In the genomic region with DNA sequence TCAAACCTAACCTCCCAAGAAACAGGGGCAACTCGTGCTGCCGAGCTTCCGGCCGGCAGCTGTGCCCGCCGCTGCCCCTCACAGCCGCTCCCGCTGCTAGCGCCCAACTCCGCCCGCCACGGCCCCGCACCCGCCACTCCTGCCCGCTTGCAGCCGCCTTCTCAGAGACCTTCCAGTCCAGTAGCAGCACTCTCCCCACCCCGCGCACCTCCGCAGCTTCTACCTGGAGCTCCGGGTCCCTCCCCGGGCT, we compare ENCODE assay signal across 1 cellular context.
TF ChIP-seq lines count a peak whose summit lies in the region.

No MANE protein-coding gene starts in this region.

TF ChIP-seq in HepG2, 621 proteins besides CTCF, POLR2A, EP300 and RAD21 (continued from another document and continues in another):
- TF ChIP-seq ETS1 (CRISPR knock-in tag; IDR thresholded peaks at IDR 0.05) (no peak), ISL2 (CRISPR knock-in tag; IDR thresholded peaks at IDR 0.05) (peak; percentile 46), ZNF3 (CRISPR knock-in tag; IDR thresholded peaks at IDR 0.05) (0 out of 2 replicates have a peak, but pooled peaks have one; percentile 27), YY1 (IDR thresholded peaks at IDR 0.05; ENCODE audit: insufficient read depth, insufficient replicate concordance, low read depth, low read length) (no peak), NFAT5 (CRISPR knock-in tag; IDR thresholded peaks at IDR 0.05) (peak; percentile 57; the same call in 1 of the 2 replicates), ZNF296 (CRISPR knock-in tag; conservative IDR thresholded peaks at IDR 0.05) (peak; percentile 95), WIZ (CRISPR knock-in tag; IDR thresholded peaks at IDR 0.05) (peak; percentile 84; the same call in 1 of the 2 replicates), TRIM24 (CRISPR knock-in tag; IDR thresholded peaks at IDR 0.05) (no peak), TSC22D2 (CRISPR knock-in tag; IDR thresholded peaks at IDR 0.05; ENCODE audit: borderline replicate concordance) (no peak), EED (CRISPR knock-in tag; IDR thresholded peaks at IDR 0.05) (no peak), KLF15 (CRISPR knock-in tag; IDR thresholded peaks at IDR 0.05; ENCODE audit: borderline replicate concordance) (no peak), HMGA1 (CRISPR knock-in tag; conservative IDR thresholded peaks at IDR 0.05) (no peak), HMG20A (CRISPR knock-in tag; IDR thresholded peaks at IDR 0.05; ENCODE audit: borderline replicate concordance) (no peak), SOX6 (IDR thresholded peaks at IDR 0.05) (no peak), SOX6 (CRISPR knock-in tag; IDR thresholded peaks at IDR 0.05) (no peak), RFXAP (CRISPR knock-in tag; IDR thresholded peaks at IDR 0.05; ENCODE audit: borderline replicate concordance) (peak; percentile 79; the same call in 1 of the 2 replicates), ZKSCAN5 (CRISPR knock-in tag; IDR thresholded peaks at IDR 0.05) (no peak), ZNF180 (CRISPR knock-in tag; IDR thresholded peaks at IDR 0.05; ENCODE audit: borderline replicate concordance, low read depth) (peak; percentile 70; the same call in 1 of the 2 replicates), NCOA1 (CRISPR knock-in tag; IDR thresholded peaks at IDR 0.05) (no peak; the same call in 1 of the 2 replicates), ZNF672 (CRISPR knock-in tag; IDR thresholded peaks at IDR 0.05) (no peak), ZNF773 (CRISPR knock-in tag; IDR thresholded peaks at IDR 0.05; ENCODE audit: borderline replicate concordance) (no peak; the same call in 1 of the 2 replicates), SOX5 (CRISPR knock-in tag; IDR thresholded peaks at IDR 0.05; ENCODE audit: borderline replicate concordance) (no peak), ZNF138 (CRISPR knock-in tag; IDR thresholded peaks at IDR 0.05; ENCODE audit: low read depth) (0 out of 2 replicates have a peak, but pooled peaks have one; percentile 50), ZNF547 (CRISPR knock-in tag; IDR thresholded peaks at IDR 0.05) (peak; percentile 91; the same call in 1 of the 2 replicates), U2AF2 (IDR thresholded peaks at IDR 0.05; ENCODE audit: low read depth, low read length) (no peak), ETV6 (CRISPR knock-in tag; conservative IDR thresholded peaks at IDR 0.05) (no peak; the same call in 1 of the 2 replicates), ZNF615 (CRISPR knock-in tag; IDR thresholded peaks at IDR 0.05; ENCODE audit: borderline replicate concordance) (no peak; the same call in 1 of the 2 replicates), NCOA5 (CRISPR knock-in tag; IDR thresholded peaks at IDR 0.05) (no peak), ZNF703 (CRISPR knock-in tag; IDR thresholded peaks at IDR 0.05; ENCODE audit: borderline replicate concordance) (no peak), ZBTB38 (CRISPR knock-in tag; IDR thresholded peaks at IDR 0.05) (no peak), ZBTB49 (CRISPR knock-in tag; IDR thresholded peaks at IDR 0.05; ENCODE audit: borderline replicate concordance) (no peak), SOX13 (IDR thresholded peaks at IDR 0.05) (no peak), SOX13 (CRISPR knock-in tag; conservative IDR thresholded peaks at IDR 0.05 in 1 of 2, IDR thresholded peaks at IDR 0.05 in 1 of 2) (no peak), RFX5 (IDR thresholded peaks at IDR 0.05; ENCODE audit: low read depth, low read length) (no peak)
- TF ChIP-seq, protein P1, sequence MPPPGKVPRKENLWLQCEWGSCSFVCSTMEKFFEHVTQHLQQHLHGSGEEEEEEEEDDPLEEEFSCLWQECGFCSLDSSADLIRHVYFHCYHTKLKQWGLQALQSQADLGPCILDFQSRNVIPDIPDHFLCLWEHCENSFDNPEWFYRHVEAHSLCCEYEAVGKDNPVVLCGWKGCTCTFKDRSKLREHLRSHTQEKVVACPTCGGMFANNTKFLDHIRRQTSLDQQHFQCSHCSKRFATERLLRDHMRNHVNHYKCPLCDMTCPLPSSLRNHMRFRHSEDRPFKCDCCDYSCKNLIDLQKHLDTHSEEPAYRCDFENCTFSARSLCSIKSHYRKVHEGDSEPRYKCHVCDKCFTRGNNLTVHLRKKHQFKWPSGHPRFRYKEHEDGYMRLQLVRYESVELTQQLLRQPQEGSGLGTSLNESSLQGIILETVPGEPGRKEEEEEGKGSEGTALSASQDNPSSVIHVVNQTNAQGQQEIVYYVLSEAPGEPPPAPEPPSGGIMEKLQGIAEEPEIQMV (CRISPR knock-in tag; IDR thresholded peaks at IDR 0.05; ENCODE audit: low read depth) = no peak; the same call in 1 of the 2 replicates
- TF ChIP-seq, protein P2, sequence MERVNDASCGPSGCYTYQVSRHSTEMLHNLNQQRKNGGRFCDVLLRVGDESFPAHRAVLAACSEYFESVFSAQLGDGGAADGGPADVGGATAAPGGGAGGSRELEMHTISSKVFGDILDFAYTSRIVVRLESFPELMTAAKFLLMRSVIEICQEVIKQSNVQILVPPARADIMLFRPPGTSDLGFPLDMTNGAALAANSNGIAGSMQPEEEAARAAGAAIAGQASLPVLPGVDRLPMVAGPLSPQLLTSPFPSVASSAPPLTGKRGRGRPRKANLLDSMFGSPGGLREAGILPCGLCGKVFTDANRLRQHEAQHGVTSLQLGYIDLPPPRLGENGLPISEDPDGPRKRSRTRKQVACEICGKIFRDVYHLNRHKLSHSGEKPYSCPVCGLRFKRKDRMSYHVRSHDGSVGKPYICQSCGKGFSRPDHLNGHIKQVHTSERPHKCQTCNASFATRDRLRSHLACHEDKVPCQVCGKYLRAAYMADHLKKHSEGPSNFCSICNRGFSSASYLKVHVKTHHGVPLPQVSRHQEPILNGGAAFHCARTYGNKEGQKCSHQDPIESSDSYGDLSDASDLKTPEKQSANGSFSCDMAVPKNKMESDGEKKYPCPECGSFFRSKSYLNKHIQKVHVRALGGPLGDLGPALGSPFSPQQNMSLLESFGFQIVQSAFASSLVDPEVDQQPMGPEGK (CRISPR knock-in tag; IDR thresholded peaks at IDR 0.05) = no peak
- TF ChIP-seq, protein P3, sequence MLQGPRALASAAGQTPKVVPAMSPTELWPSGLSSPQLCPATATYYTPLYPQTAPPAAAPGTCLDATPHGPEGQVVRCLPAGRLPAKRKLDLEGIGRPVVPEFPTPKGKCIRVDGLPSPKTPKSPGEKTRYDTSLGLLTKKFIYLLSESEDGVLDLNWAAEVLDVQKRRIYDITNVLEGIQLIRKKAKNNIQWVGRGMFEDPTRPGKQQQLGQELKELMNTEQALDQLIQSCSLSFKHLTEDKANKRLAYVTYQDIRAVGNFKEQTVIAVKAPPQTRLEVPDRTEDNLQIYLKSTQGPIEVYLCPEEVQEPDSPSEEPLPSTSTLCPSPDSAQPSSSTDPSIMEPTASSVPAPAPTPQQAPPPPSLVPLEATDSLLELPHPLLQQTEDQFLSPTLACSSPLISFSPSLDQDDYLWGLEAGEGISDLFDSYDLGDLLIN (CRISPR knock-in tag; IDR thresholded peaks at IDR 0.05; ENCODE audit: borderline replicate concordance) = no peak
- TF ChIP-seq, protein P4, sequence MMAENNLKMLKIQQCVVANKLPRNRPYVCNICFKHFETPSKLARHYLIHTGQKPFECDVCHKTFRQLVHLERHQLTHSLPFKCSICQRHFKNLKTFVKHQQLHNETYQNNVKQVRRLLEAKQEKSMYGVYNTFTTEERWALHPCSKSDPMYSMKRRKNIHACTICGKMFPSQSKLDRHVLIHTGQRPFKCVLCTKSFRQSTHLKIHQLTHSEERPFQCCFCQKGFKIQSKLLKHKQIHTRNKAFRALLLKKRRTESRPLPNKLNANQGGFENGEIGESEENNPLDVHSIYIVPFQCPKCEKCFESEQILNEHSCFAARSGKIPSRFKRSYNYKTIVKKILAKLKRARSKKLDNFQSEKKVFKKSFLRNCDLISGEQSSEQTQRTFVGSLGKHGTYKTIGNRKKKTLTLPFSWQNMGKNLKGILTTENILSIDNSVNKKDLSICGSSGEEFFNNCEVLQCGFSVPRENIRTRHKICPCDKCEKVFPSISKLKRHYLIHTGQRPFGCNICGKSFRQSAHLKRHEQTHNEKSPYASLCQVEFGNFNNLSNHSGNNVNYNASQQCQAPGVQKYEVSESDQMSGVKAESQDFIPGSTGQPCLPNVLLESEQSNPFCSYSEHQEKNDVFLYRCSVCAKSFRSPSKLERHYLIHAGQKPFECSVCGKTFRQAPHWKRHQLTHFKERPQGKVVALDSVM (CRISPR knock-in tag; IDR thresholded peaks at IDR 0.05) = no peak
- TF ChIP-seq, protein P5, sequence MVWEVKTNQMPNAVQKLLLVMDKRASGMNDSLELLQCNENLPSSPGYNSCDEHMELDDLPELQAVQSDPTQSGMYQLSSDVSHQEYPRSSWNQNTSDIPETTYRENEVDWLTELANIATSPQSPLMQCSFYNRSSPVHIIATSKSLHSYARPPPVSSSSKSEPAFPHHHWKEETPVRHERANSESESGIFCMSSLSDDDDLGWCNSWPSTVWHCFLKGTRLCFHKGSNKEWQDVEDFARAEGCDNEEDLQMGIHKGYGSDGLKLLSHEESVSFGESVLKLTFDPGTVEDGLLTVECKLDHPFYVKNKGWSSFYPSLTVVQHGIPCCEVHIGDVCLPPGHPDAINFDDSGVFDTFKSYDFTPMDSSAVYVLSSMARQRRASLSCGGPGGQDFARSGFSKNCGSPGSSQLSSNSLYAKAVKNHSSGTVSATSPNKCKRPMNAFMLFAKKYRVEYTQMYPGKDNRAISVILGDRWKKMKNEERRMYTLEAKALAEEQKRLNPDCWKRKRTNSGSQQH (CRISPR knock-in tag; IDR thresholded peaks at IDR 0.05; ENCODE audit: low read depth) = peak; percentile 45; the same call in 1 of the 2 replicates
- TF ChIP-seq, protein P6, sequence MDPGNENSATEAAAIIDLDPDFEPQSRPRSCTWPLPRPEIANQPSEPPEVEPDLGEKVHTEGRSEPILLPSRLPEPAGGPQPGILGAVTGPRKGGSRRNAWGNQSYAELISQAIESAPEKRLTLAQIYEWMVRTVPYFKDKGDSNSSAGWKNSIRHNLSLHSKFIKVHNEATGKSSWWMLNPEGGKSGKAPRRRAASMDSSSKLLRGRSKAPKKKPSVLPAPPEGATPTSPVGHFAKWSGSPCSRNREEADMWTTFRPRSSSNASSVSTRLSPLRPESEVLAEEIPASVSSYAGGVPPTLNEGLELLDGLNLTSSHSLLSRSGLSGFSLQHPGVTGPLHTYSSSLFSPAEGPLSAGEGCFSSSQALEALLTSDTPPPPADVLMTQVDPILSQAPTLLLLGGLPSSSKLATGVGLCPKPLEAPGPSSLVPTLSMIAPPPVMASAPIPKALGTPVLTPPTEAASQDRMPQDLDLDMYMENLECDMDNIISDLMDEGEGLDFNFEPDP (CRISPR knock-in tag; conservative IDR thresholded peaks at IDR 0.05) = no peak
- TF ChIP-seq, protein P7, sequence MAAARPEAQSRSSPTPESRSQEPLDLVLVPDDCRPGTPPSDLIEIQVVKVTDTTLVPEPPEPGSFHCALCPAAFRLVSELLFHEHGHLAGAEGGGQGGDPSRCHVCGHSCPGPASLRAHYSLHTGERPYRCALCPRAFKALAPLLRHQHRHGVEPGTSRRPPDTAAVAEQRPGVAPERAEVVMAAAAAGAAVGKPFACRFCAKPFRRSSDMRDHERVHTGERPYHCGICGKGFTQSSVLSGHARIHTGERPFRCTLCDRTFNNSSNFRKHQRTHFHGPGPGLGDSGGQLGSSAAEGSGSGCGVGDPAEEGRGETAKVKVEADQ (CRISPR knock-in tag; IDR thresholded peaks at IDR 0.05; ENCODE audit: borderline replicate concordance) = no peak; the same call in none of the 2 replicates
